Comparison of ENCODE assay signal across 32 cellular contexts in genomic region chr2:236717719-236718118, GRCh38.
DNase-seq lines count a peak whose midpoint lies in the region; ATAC-seq, FAIRE-seq and TF ChIP-seq lines count a peak whose summit lies in the region.
"Had no signal": no experiment of that assay in that cellular context is flagged by ENCODE, and none has a peak within 500 bp of the region (broad histone marks: within the 10 kb centered on the region; RNA-seq: fewer than 3 reads in every experiment).

No MANE protein-coding gene starts in this region.

- H3K27me3 Mint-ChIP-seq in astrocyte (ENCODE audit: low read depth, unreplicated experiment) (no peaks in the 10 kb centered on the region), nephron (ENCODE audit: low read depth) (peaks cover 35% of the 10 kb centered on the region)

- H3K4me1 Mint-ChIP-seq in astrocyte (ENCODE audit: low read depth, unreplicated experiment) (peaks cover 31% of the 10 kb centered on the region), nephron (peaks cover 53% of the 10 kb centered on the region)
- H3K4me1 Mint-ChIP-seq: memory B cell had no signal

- H3K27ac Mint-ChIP-seq in astrocyte (ENCODE audit: unreplicated experiment) = no peak overlapping the region
- peak overlapping the region; percentile 9 to 79 (median 51) for H3K27ac Mint-ChIP-seq in nephron
- H3K27ac Mint-ChIP-seq: activated CD8-positive, alpha-beta T cell treated with anti-CD3 and anti-CD28 coated beads for 36 hours; activated T-helper 2 cell treated with anti-CD3 and anti-CD28 coated beads, Interferon-gamma antibody, Interleukin-2, Interleukin-4, amounts not matched to agents 10 μg/mL and 5 μg/mL and 100 μg/mL, durations not matched to agents 14 hours and 24 hours and 36 hours; memory B cell; T-helper 2 cell treated with Interferon-gamma antibody and Interleukin-4, amounts not matched to agents 5 μg/mL and 100 μg/mL, for 36 hours had no signal

- ATAC-seq in left lobe of liver = no peak
- ATAC-seq: activated CD8-positive, alpha-beta T cell treated with anti-CD3 and anti-CD28 coated beads for 36 hours; left colon; pancreas had no signal

- H3K27ac ChIP-seq in astrocyte (ENCODE audit: low read depth, low read length) = no peak overlapping the region
- H3K27ac ChIP-seq: pancreas, testis, uterus had no signal

- TF ChIP-seq CTCF in astrocyte (IDR thresholded peaks at IDR 0.05; ENCODE audit: insufficient read depth, low read depth, low read length) (no peak), nephron (IDR thresholded peaks at IDR 0.05; ENCODE audit: unreplicated experiment in 3 of 3) (no peak)

- FAIRE-seq in astrocyte (lab: Jason Lieb, UNC) = no peak
- FAIRE-seq: endothelial cell of umbilical vein, pancreas had no signal

- H4K20me1 ChIP-seq in astrocyte (ENCODE audit: insufficient read depth, low read length) = no peaks in the 10 kb centered on the region

- no peak overlapping the region for H2AFZ ChIP-seq in astrocyte (ENCODE audit: low read depth, low read length)

- no peaks in the 10 kb centered on the region for H3K36me3 Mint-ChIP-seq in astrocyte (ENCODE audit: low read depth, unreplicated experiment)
- H3K36me3 Mint-ChIP-seq in nephron (ENCODE audit: low read depth) = no peaks in the 10 kb centered on the region
- H3K36me3 Mint-ChIP-seq: memory B cell had no signal

- H3K9me3 ChIP-seq in astrocyte (ENCODE audit: insufficient read depth, low read depth, low read length) = no peaks in the 10 kb centered on the region
- H3K9me3 ChIP-seq: pancreas, testis, uterus had no signal

- H3K27me3 ChIP-seq in astrocyte (ENCODE audit: insufficient read depth, low read length) = peaks cover 2% of the 10 kb centered on the region
- H3K27me3 ChIP-seq: pancreas, testis, uterus had no signal

- H3K9me3 Mint-ChIP-seq in astrocyte (ENCODE audit: unreplicated experiment) = no peaks in the 10 kb centered on the region
- H3K9me3 Mint-ChIP-seq in nephron = no peaks in the 10 kb centered on the region
- H3K9me3 Mint-ChIP-seq: activated CD8-positive, alpha-beta T cell treated with anti-CD3 and anti-CD28 coated beads for 36 hours; activated T-helper 2 cell treated with anti-CD3 and anti-CD28 coated beads, Interferon-gamma antibody, Interleukin-2, Interleukin-4, amounts not matched to agents 10 μg/mL and 5 μg/mL and 100 μg/mL, durations not matched to agents 14 hours and 24 hours and 36 hours; memory B cell; neural crest cell; T-helper 2 cell treated with Interferon-gamma antibody and Interleukin-4, amounts not matched to agents 5 μg/mL and 100 μg/mL, for 36 hours had no signal

- H3K4me2 ChIP-seq in astrocyte (ENCODE audit: low read length) = peak overlapping the region; percentile 52

- no peak overlapping the region for H3K4me3 ChIP-seq in astrocyte (ENCODE audit: insufficient read depth, low read depth, low read length)
- H3K4me3 ChIP-seq: pancreas, skin epidermis, testis, uterus had no signal

- H3K36me3 ChIP-seq in astrocyte (ENCODE audit: insufficient read depth, low read length) = no peaks in the 10 kb centered on the region
- H3K36me3 ChIP-seq: pancreas, uterus had no signal

- H3K79me2 ChIP-seq in astrocyte (ENCODE audit: insufficient read depth, low read length) = no peaks in the 10 kb centered on the region

- H3K9ac ChIP-seq in astrocyte (ENCODE audit: low read length) = peak overlapping the region; percentile 11

- peak; percentile 11 for DNase-seq in NCI-H1694 treated with DMSO at 0.1 percent for 48 hours (lab: John Stamatoyannopoulos, UW)
- DNase-seq in NCI-H1694 (lab: John Stamatoyannopoulos, UW) = no peak
- peak; percentile 54 for DNase-seq in NCI-H526 treated with DMSO at 0.1 percent for 48 hours (lab: John Stamatoyannopoulos, UW)
- peak; percentile 52 for DNase-seq in astrocyte (ENCODE audit: low read depth)
- no peak for DNase-seq in NAMALWA (ENCODE audit: low spot score)
- DNase-seq in NCI-H1048 (lab: John Stamatoyannopoulos, UW) = no peak
- DNase-seq in left lobe of liver (ENCODE audit: low spot score) = no peak
- DNase-seq: 8988T; activated CD8-positive, alpha-beta memory T cell treated with anti-CD3 and anti-CD28 coated beads, Interleukin-2, amount 50 U/mL, for 48 hours; activated CD8-positive, alpha-beta T cell treated with anti-CD3 and anti-CD28 coated beads for 36 hours; activated naive CD4-positive, alpha-beta T cell treated with anti-CD3 and anti-CD28 coated beads, Interleukin-2, amount 50 U/mL, for 16 hours; amygdala; Calu3; hypothalamus; KBM-7; left colon; NCI-H1105 treated with DMSO at 0.1 percent for 48 hours; NCI-H2029; OCI-M1; pancreas; Right ventricle myocardium superior; stimulated activated CD4-positive, alpha-beta T cell treated with anti-CD3 and anti-CD28 coated beads, Interleukin-1b, Interleukin-23, amount 100 ng/mL, for 48 hours; stimulated activated naive CD4-positive, alpha-beta T cell treated with Interleukin-2 at 50 U/mL for 16 hours; testis; uterus had no signal

- peaks cover 26% of the 10 kb centered on the region for H3K4me1 ChIP-seq in astrocyte (ENCODE audit: insufficient read depth, low read length)
- H3K4me1 ChIP-seq: pancreas, testis, uterus had no signal

- H3K4me3 Mint-ChIP-seq in astrocyte (ENCODE audit: unreplicated experiment) (no peak overlapping the region), nephron (peak overlapping the region in 1 of 3 experiments; percentile 9)
- H3K4me3 Mint-ChIP-seq: activated CD8-positive, alpha-beta T cell treated with anti-CD3 and anti-CD28 coated beads for 36 hours; memory B cell; neural crest cell; T-helper 2 cell treated with Interferon-gamma antibody and Interleukin-4, amounts not matched to agents 5 μg/mL and 100 μg/mL, for 36 hours had no signal

Comparison
In these comparisons a context has a peak if more than half of its experiments do, and no peak if none do; other contexts are left out.
1. DNase-seq: peak in NCI-H1694 treated with DMSO at 0.1 percent for 48 hours (single experiment), NCI-H526 treated with DMSO at 0.1 percent for 48 hours (single experiment) and astrocyte (single experiment); none in NCI-H1694 (single experiment), NAMALWA (single experiment), NCI-H1048 (single experiment) and left lobe of liver (single experiment).